7 cellular contexts compared by ENCODE assay signal in genomic region chr20:35741892-35742740, GRCh38. TPM values are rescaled to one million over a fixed set of nuclear protein-coding genes. Genes with fewer than 3 reads are reported as not detected.
DNase-seq lines count a peak whose midpoint lies in the region; ATAC-seq lines count a peak whose summit lies in the region.

RBM39 (minus strand) TSS chr20:35742260; CDS start chr20:35740874, 1,386 bp downstream.

- DNase-seq in NCI-H2081 (lab: John Stamatoyannopoulos, UW) (peak; percentile 100), T1000 (lab: John Stamatoyannopoulos, UW) (peak; percentile 99), astrocyte of the hippocampus (ENCODE audit: low read depth, low spot score) (peak; percentile 100), hepatic stellate cell (ENCODE audit: low spot score) (peak; percentile 94), renal cortical epithelial cell (ENCODE audit: low read depth) (peak; percentile 99)

- ATAC-seq in GM18508 (IDR thresholded peaks at IDR 0.05; ENCODE audit: insufficient read depth, unreplicated experiment) (peak; percentile 78), HG03025 (IDR thresholded peaks at IDR 0.05; ENCODE audit: low FRiP score, unreplicated experiment) (peak; percentile 79)

RNA-seq across cellular contexts. Expression of gene RBM39, which starts in this region (rescaled TPM):
- 182 and 322 TPM in 2 replicates for total RNA-seq in renal cortical epithelial cell

Comparison
In these comparisons a context has a peak if more than half of its experiments do, and no peak if none do; other contexts are left out.
1. Peak in every context shown above with its lines: DNase-seq and ATAC-seq.